ENCODE assay signal across 11 cellular contexts in genomic region chr12:113190761-113191160, GRCh38. TPM values are rescaled to one million over a fixed set of nuclear protein-coding genes. Genes with fewer than 3 reads are reported as not detected.
A peak's percentile ranks its signal among the peaks of the same experiment; 100 is the strongest.
DNase-seq lines count a peak whose midpoint lies in the region; ATAC-seq and TF ChIP-seq lines count a peak whose summit lies in the region.
"Had no signal": no experiment of that assay in that cellular context is flagged by ENCODE, and none has a peak within 500 bp of the region (broad histone marks: within the 10 kb centered on the region; RNA-seq: fewer than 3 reads in every experiment).

No MANE protein-coding gene starts in this region.

- TF ChIP-seq CTCF in 22Rv1 (IDR thresholded peaks at IDR 0.05) (no peak), fibroblast of the aortic adventitia (IDR thresholded peaks at IDR 0.05; ENCODE audit: insufficient read depth, low read length) (no peak)

- H3K4me1 ChIP-seq in SJCRH30, result peaks cover 33% of the 10 kb centered on the region

- H3K4me3 ChIP-seq in H7 (ENCODE audit: insufficient read depth, low read depth, low read length), result no peak overlapping the region
- H3K4me3 ChIP-seq in SJCRH30, result no peak overlapping the region
- no peak overlapping the region for H3K4me3 ChIP-seq in fibroblast of the aortic adventitia (ENCODE audit: low read depth, low read length)
- H3K4me3 ChIP-seq: lung had no signal

- H3K27me3 ChIP-seq in H7 (ENCODE audit: control insufficient read depth, insufficient read depth, low read length), result no peaks in the 10 kb centered on the region
- H3K27me3 ChIP-seq in SJCRH30, result no peaks in the 10 kb centered on the region

- ATAC-seq in GM18520 (IDR thresholded peaks at IDR 0.05; ENCODE audit: unreplicated experiment), result no peak
- ATAC-seq in GM18858 (IDR thresholded peaks at IDR 0.05; ENCODE audit: unreplicated experiment), result no peak
- ATAC-seq: T-helper 17 cell had no signal

- DNase-seq in H7, result peak; percentile 84
- peak; percentile 67 to 85 for DNase-seq in SJCRH30
- DNase-seq in fibroblast of the aortic adventitia (ENCODE audit: low read depth), result peak; percentile 30
- no peak for DNase-seq in RPMI8226
- DNase-seq in NCI-H2107 treated with DMSO at 0.1 percent for 48 hours (lab: John Stamatoyannopoulos, UW; ENCODE audit: unreplicated experiment), result no peak
- DNase-seq: NCI-H1417, T-helper 17 cell had no signal

- H3K27ac ChIP-seq in 22Rv1, result peak overlapping the region; percentile 58
- no peak overlapping the region for H3K27ac ChIP-seq in SJCRH30

- H3K9me3 ChIP-seq in SJCRH30 (replicated peaks), result no peaks in the 10 kb centered on the region

- H3K36me3 ChIP-seq in H7 (replicated peaks; ENCODE audit: control insufficient read depth, insufficient read depth, low read length) (peaks cover 10% of the 10 kb centered on the region), SJCRH30 (peaks cover 10% of the 10 kb centered on the region)

RNA-seq across cellular contexts. Expression of gene RITA1, which starts 5.2 kb away (rescaled TPM):
- total RNA-seq in H7 (2014; rRNA removed; shearing (Covaris generic)), result 42.3 and 45.9 TPM in 2 replicates
- 20.2 and 22.0 TPM in 2 replicates for total RNA-seq in SJCRH30 (2014; rRNA removed; shearing (Covaris generic))
- total RNA-seq in fibroblast of the aortic adventitia (ENCODE audit: low replicate concordance), result 13.5 and 16.3 TPM in 2 replicates

RNA-seq across cellular contexts. Expression of gene DDX54, which starts 5.5 kb away (rescaled TPM):
- 93.9 and 101 TPM in 2 replicates for total RNA-seq in H7 (2014; rRNA removed; shearing (Covaris generic))
- total RNA-seq in SJCRH30 (2014; rRNA removed; shearing (Covaris generic)), result 43.7 and 47.6 TPM in 2 replicates
- 31.2 and 107 TPM in 2 replicates for total RNA-seq in fibroblast of the aortic adventitia (ENCODE audit: low replicate concordance)

RNA-seq across cellular contexts. Expression of gene TPCN1, which starts 30.5 kb away (rescaled TPM):
- 19.2 and 20.7 TPM in 2 replicates for total RNA-seq in H7 (2014; rRNA removed; shearing (Covaris generic))
- total RNA-seq in SJCRH30 (2014; rRNA removed; shearing (Covaris generic)), result 14.3 and 18.4 TPM in 2 replicates
- 11.4 and 20.4 TPM in 2 replicates for total RNA-seq in fibroblast of the aortic adventitia (ENCODE audit: low replicate concordance)

RNA-seq across cellular contexts. Expression of gene CFAP73, which starts 41.2 kb away (rescaled TPM):
- total RNA-seq in H7 (2014; rRNA removed; shearing (Covaris generic)), result 0.33 TPM in 1 of 2 replicates, not detected in the other
- total RNA-seq in SJCRH30 (2014; rRNA removed; shearing (Covaris generic)), result not detected in 2 replicates
- total RNA-seq in fibroblast of the aortic adventitia (ENCODE audit: low replicate concordance), result not detected in 2 replicates
- total RNA-seq: T-helper 17 cell had no signal

RNA-seq across cellular contexts. Expression of gene RASAL1, which starts 55.2 kb away (rescaled TPM):
- total RNA-seq in H7 (2014; rRNA removed; shearing (Covaris generic)), result 4.4 and 4.5 TPM in 2 replicates
- not detected in 2 replicates for total RNA-seq in SJCRH30 (2014; rRNA removed; shearing (Covaris generic))
- total RNA-seq in fibroblast of the aortic adventitia (ENCODE audit: low replicate concordance), result not detected in 2 replicates

Comparison
In these comparisons a context has a peak if more than half of its experiments do, and no peak if none do; other contexts are left out.
1. DNase-seq: peak in H7 (single experiment), SJCRH30 (2 of 2) and fibroblast of the aortic adventitia (single experiment); none in RPMI8226 (single experiment) and NCI-H2107 treated with DMSO at 0.1 percent for 48 hours (single experiment).